13 cellular contexts compared by ENCODE assay signal in the genomic region with DNA sequence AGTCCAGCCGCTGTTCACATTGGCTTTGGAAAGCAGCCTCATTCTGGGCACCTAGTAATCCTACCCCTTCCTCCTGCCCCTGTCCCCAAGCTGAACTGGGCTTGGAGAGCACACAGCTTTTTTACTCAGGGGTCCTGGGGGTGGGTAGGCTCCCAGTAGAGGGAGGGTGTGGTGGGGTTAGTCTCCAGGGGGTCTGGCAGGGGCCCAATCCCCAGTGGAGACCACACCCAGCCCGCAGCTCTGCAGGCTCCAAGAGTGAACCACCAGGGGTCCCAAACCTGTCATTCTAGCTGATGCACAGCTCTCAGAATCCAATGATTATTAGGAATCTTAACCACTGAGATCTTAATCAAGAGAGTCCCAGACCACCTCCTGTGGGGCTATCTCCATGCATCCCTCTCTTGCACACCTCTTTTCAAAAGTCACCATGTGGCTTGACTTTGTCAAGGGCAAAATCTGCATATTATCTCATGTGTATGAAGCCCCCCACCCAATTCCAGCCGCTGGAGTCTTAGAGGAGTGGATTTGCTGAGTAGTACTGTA. TPM values are rescaled to one million over a fixed set of nuclear protein-coding genes. Genes with fewer than 3 reads are reported as not detected.
A peak's percentile ranks its signal among the peaks of the same experiment; 100 is the strongest.
DNase-seq lines count a peak whose midpoint lies in the region; ATAC-seq, FAIRE-seq and TF ChIP-seq lines count a peak whose summit lies in the region.
"Had no signal": no experiment of that assay in that cellular context is flagged by ENCODE, and none has a peak within 500 bp of the region (broad histone marks: within the 10 kb centered on the region; RNA-seq: fewer than 3 reads in every experiment).

No MANE protein-coding gene starts in this region.

- 43% methylated on average over 3 of the region's 3 CpGs; no CpG with 5 or more reads in 1 of the 2 experiments for WGBS in H1 (ENCODE audit: extremely low coverage in 1 of 2, insufficient coverage in 1 of 2, insufficient read length in 1 of 2, insufficient replicate concordance in 2 of 2, low coverage in 1 of 2, low lambda C conversion rate in 2 of 2, missing lambda C conversion rate in 1 of 2), 2 experiments

- no peak overlapping the region for H3K14ac ChIP-seq in H1 (ENCODE audit: insufficient read length)

- H3K27me3 ChIP-seq in H1 (replicated peaks in 1 of 4; ENCODE audit: control insufficient read depth in 3 of 4, extremely low read depth in 1 of 4, insufficient read depth in 3 of 4, low read length in 3 of 4) (peaks cover 97 to 100% (median 99%) of the 10 kb centered on the region in 4 experiments), uterus (no peaks in the 10 kb centered on the region)

- H3K36me3 Mint-ChIP-seq in activated naive CD4-positive, alpha-beta T cell treated with anti-CD3 and anti-CD28 coated beads, Interleukin-2, amount 10 ng/mL, durations not matched to agents 7 days and 5 days: peaks cover 9% of the 10 kb centered on the region
- H3K36me3 Mint-ChIP-seq in activated naive CD4-positive, alpha-beta T cell treated with anti-CD3 and anti-CD28 coated beads, Interleukin-2, amount 50 U/mL, for 72 hours: peaks cover 0 to 13% of the 10 kb centered on the region in 2 donors
- H3K36me3 Mint-ChIP-seq in neural crest cell (ENCODE audit: low read depth): peaks cover 8% of the 10 kb centered on the region
- H3K36me3 Mint-ChIP-seq in activated CD8-positive, alpha-beta T cell treated with anti-CD3 and anti-CD28 coated beads, Interleukin-2, amount 10 ng/mL, durations not matched to agents 7 days and 5 days (ENCODE audit: low read depth): peaks cover 4% of the 10 kb centered on the region

- no peak overlapping the region for H2AFZ ChIP-seq in H1 (ENCODE audit: low read length)

- H3K4ac ChIP-seq in H1 (replicated peaks; ENCODE audit: insufficient read length, low read depth, low read length): no peak overlapping the region

- no peaks in the 10 kb centered on the region for H3K23me2 ChIP-seq in H1 (ENCODE audit: low read depth, low read length)

- no peak overlapping the region for H3K4me3 ChIP-seq in H1 (ENCODE audit: extremely low read depth in 1 of 4, insufficient read depth in 2 of 4, low read depth in 3 of 4, low read length in 4 of 4)
- H3K4me3 ChIP-seq in uterus: peak overlapping the region; percentile 56 to 79
- H3K4me3 ChIP-seq: A549 had no signal

- H3K4me3 Mint-ChIP-seq in activated naive CD4-positive, alpha-beta T cell treated with anti-CD3 and anti-CD28 coated beads, Interleukin-2, amount 10 ng/mL, durations not matched to agents 7 days and 5 days: no peak overlapping the region
- peak overlapping the region; percentile 0 for H3K4me3 Mint-ChIP-seq in neural crest cell
- no peak overlapping the region for H3K4me3 Mint-ChIP-seq in activated CD8-positive, alpha-beta T cell treated with anti-CD3 and anti-CD28 coated beads, Interleukin-2, amount 10 ng/mL, durations not matched to agents 7 days and 5 days

- DNase-seq in activated naive CD4-positive, alpha-beta T cell treated with anti-CD3 and anti-CD28 coated beads, Interleukin-2, amount 10 ng/mL, durations not matched to agents 7 days and 5 days: peak; percentile 12
- no peak for DNase-seq in activated naive CD4-positive, alpha-beta T cell treated with anti-CD3 and anti-CD28 coated beads, Interleukin-2, amount 50 U/mL, for 72 hours (ENCODE audit: low spot score in 2 of 2)
- DNase-seq in H1 (ENCODE audit: low read depth in 1 of 2, low spot score in 2 of 2): peak in 1 of 2 experiments; percentile 35
- no peak for DNase-seq in neural crest cell (ENCODE audit: low read depth, low spot score)
- peak; percentile 26 to 35 for DNase-seq in uterus
- no peak for DNase-seq in activated CD8-positive, alpha-beta T cell treated with anti-CD3 and anti-CD28 coated beads, Interleukin-2, amount 10 ng/mL, durations not matched to agents 7 days and 5 days
- DNase-seq in NOMO-1 treated with dmso at 0.1 percent for 144 hours (lab: John Stamatoyannopoulos, UW; ENCODE audit: unreplicated experiment): no peak
- DNase-seq: foreskin melanocyte; NCI-H2029 treated with DMSO at 0.1 percent for 48 hours; stimulated activated CD4-positive, alpha-beta T cell treated with anti-CD3 and anti-CD28 coated beads, Interleukin-12 subunit alpha, Interleukin-12 subunit beta, amount 100 ng/mL, for 4 hours had no signal

- no peaks in the 10 kb centered on the region for H3K9me3 Mint-ChIP-seq in activated naive CD4-positive, alpha-beta T cell treated with anti-CD3 and anti-CD28 coated beads, Interleukin-2, amount 10 ng/mL, durations not matched to agents 7 days and 5 days
- H3K9me3 Mint-ChIP-seq in activated naive CD4-positive, alpha-beta T cell treated with anti-CD3 and anti-CD28 coated beads, Interleukin-2, amount 50 U/mL, for 72 hours: no peaks in the 10 kb centered on the region
- no peaks in the 10 kb centered on the region for H3K9me3 Mint-ChIP-seq in neural crest cell
- no peaks in the 10 kb centered on the region for H3K9me3 Mint-ChIP-seq in activated CD8-positive, alpha-beta T cell treated with anti-CD3 and anti-CD28 coated beads, Interleukin-2, amount 10 ng/mL, durations not matched to agents 7 days and 5 days (ENCODE audit: insufficient read depth)

- H2BK5ac ChIP-seq in H1 (ENCODE audit: low read depth, low read length): no peak overlapping the region

- no peak overlapping the region for H4K5ac ChIP-seq in H1 (ENCODE audit: insufficient read length, low read depth, low read length)

- no peak overlapping the region for H3K23ac ChIP-seq in H1 (ENCODE audit: insufficient read length)

- peaks cover 0 to 5% (median 0%) of the 10 kb centered on the region in 4 experiments; a peak in 1 of 8 replicates for H3K36me3 ChIP-seq in H1 (ENCODE audit: control insufficient read depth in 2 of 4, insufficient read depth in 4 of 4, low read length in 3 of 4)
- no peaks in the 10 kb centered on the region for H3K36me3 ChIP-seq in uterus

- no peaks in the 10 kb centered on the region for H3K79me1 ChIP-seq in H1 (ENCODE audit: low read depth, low read length)

- H3K27ac ChIP-seq in H1 (ENCODE audit: low read depth, low read length): no peak overlapping the region
- peak overlapping the region; percentile 94 to 96 for H3K27ac ChIP-seq in uterus
- H3K27ac ChIP-seq: A549 had no signal

- H3K4me1 ChIP-seq in H1 (replicated peaks in 1 of 4; ENCODE audit: control insufficient read depth in 3 of 4, insufficient read depth in 4 of 4, low read length in 3 of 4) (peaks cover 0 to 12% (median 6%) of the 10 kb centered on the region in 4 experiments; a peak in 6 of 7 replicates), uterus (no peaks in the 10 kb centered on the region)

- TF ChIP-seq POLR2A in H1 (IDR thresholded peaks at IDR 0.05; ENCODE audit: control extremely low read depth in 1 of 2, low read depth in 2 of 2, low read length in 2 of 2) (no peak), uterus (IDR thresholded peaks at IDR 0.05) (no peak)

- H4K91ac ChIP-seq in H1 (replicated peaks; ENCODE audit: insufficient read length, low read length): no peak overlapping the region

- no peak for TF ChIP-seq EP300 in H1 (IDR thresholded peaks at IDR 0.05; ENCODE audit: borderline replicate concordance in 1 of 2, low read depth in 2 of 2, low read length in 2 of 2)

- no peak for ATAC-seq in activated naive CD4-positive, alpha-beta T cell treated with anti-CD3 and anti-CD28 coated beads, Interleukin-2, amount 50 U/mL, for 72 hours
- no peak for ATAC-seq in activated CD8-positive, alpha-beta T cell treated with anti-CD3 and anti-CD28 coated beads, Interleukin-2, amount 10 ng/mL, durations not matched to agents 7 days and 5 days
- ATAC-seq in GM21529 (IDR thresholded peaks at IDR 0.05; ENCODE audit: unreplicated experiment): no peak
- ATAC-seq: A549 had no signal

- POLR2A ChIA-PET in H1 (lab: Charles Lee; ENCODE audit: partially characterized antibody): no interaction called here
- POLR2A ChIA-PET in activated CD8-positive, alpha-beta T cell treated with anti-CD3 and anti-CD28 coated beads, Interleukin-2, amount 10 ng/mL, durations not matched to agents 7 days and 5 days (lab: Charles Lee): no interaction called here

- CTCF ChIA-PET in activated naive CD4-positive, alpha-beta T cell treated with anti-CD3 and anti-CD28 coated beads, Interleukin-2, amount 10 ng/mL, durations not matched to agents 7 days and 5 days (lab: Charles Lee): interaction anchor here (1.2 to 3.0 kb wide), 3 partner anchors 14 to 22 kb away, joined by 3 to 11 read pairs (median 4); no protein-coding TSS in a partner anchor
- CTCF ChIA-PET in H1 (lab: Charles Lee; ENCODE audit: partially characterized antibody): interaction anchor here (0.7 to 2.6 kb wide), 10 partner anchors 9 to 922 kb away, joined by 3 to 10 read pairs (median 3); a partner anchor contains a TSS
- CTCF ChIA-PET in activated CD8-positive, alpha-beta T cell treated with anti-CD3 and anti-CD28 coated beads, Interleukin-2, amount 10 ng/mL, durations not matched to agents 7 days and 5 days (lab: Charles Lee): interaction anchor here (1.6 to 6.1 kb wide), 2 partner anchors 13 to 500 kb away, joined by 4 to 37 read pairs; no protein-coding TSS in a partner anchor

- H4K8ac ChIP-seq in H1 (ENCODE audit: extremely low read depth, insufficient read depth, low read length): no peak overlapping the region

- H2AK5ac ChIP-seq in H1 (ENCODE audit: low read depth, low read length): no peak overlapping the region

- no peak overlapping the region for H3K56ac ChIP-seq in H1 (replicated peaks; ENCODE audit: insufficient read length, low read depth, low read length)

- no peak overlapping the region for H3K9ac ChIP-seq in H1 (replicated peaks in 1 of 4; ENCODE audit: extremely low read depth in 1 of 4, low read depth in 3 of 4, low read length in 3 of 4)

- H3K9me3 ChIP-seq in H1 (ENCODE audit: insufficient read depth in 2 of 2, low read depth in 1 of 2, low read length in 1 of 2) (no peaks in the 10 kb centered on the region), uterus (no peaks in the 10 kb centered on the region)
- H3K9me3 ChIP-seq: A549 had no signal

- H2BK12ac ChIP-seq in H1 (ENCODE audit: low read depth, low read length): no peak overlapping the region

- no peak overlapping the region for H3K27ac Mint-ChIP-seq in activated naive CD4-positive, alpha-beta T cell treated with anti-CD3 and anti-CD28 coated beads, Interleukin-2, amount 10 ng/mL, durations not matched to agents 7 days and 5 days
- H3K27ac Mint-ChIP-seq in activated naive CD4-positive, alpha-beta T cell treated with anti-CD3 and anti-CD28 coated beads, Interleukin-2, amount 50 U/mL, for 72 hours: no peak overlapping the region
- H3K27ac Mint-ChIP-seq in neural crest cell (ENCODE audit: unreplicated experiment): no peak overlapping the region
- no peak overlapping the region for H3K27ac Mint-ChIP-seq in activated CD8-positive, alpha-beta T cell treated with anti-CD3 and anti-CD28 coated beads, Interleukin-2, amount 10 ng/mL, durations not matched to agents 7 days and 5 days

- TF ChIP-seq RAD21 in H1 (IDR thresholded peaks at IDR 0.05 in 1 of 2, conservative IDR thresholded peaks at IDR 0.05 in 1 of 2; ENCODE audit: low read depth in 2 of 2, low read length in 2 of 2): no peak

- H2BK20ac ChIP-seq in H1 (ENCODE audit: low read length): no peak overlapping the region

- H2BK15ac ChIP-seq in H1 (ENCODE audit: low read length): no peak overlapping the region

- H3K4me2 ChIP-seq in H1 (ENCODE audit: insufficient read depth in 1 of 2, low read depth in 2 of 2, low read length in 2 of 2): no peak overlapping the region
- H3K4me2 ChIP-seq: A549 had no signal

- intact Hi-C loops in uterus (cut with DNase I; ENCODE audit: low total_unique reads): loop anchor here (5.0 kb wide), 1 partner anchor 1325 kb away; no protein-coding TSS in a partner anchor

- no peaks in the 10 kb centered on the region for H3K79me2 ChIP-seq in H1 (ENCODE audit: control insufficient read depth in 1 of 2, insufficient read depth in 2 of 2, low read length in 2 of 2)

- no peak overlapping the region for H3K18ac ChIP-seq in H1 (ENCODE audit: extremely low read depth, low read length)

- peaks cover 99% of the 10 kb centered on the region for H3K27me3 Mint-ChIP-seq in activated naive CD4-positive, alpha-beta T cell treated with anti-CD3 and anti-CD28 coated beads, Interleukin-2, amount 10 ng/mL, durations not matched to agents 7 days and 5 days
- H3K27me3 Mint-ChIP-seq in neural crest cell (ENCODE audit: low read depth): peaks cover 100% of the 10 kb centered on the region
- H3K27me3 Mint-ChIP-seq in activated CD8-positive, alpha-beta T cell treated with anti-CD3 and anti-CD28 coated beads, Interleukin-2, amount 10 ng/mL, durations not matched to agents 7 days and 5 days (ENCODE audit: low read depth): peaks cover 75% of the 10 kb centered on the region

- no peak overlapping the region for H2BK120ac ChIP-seq in H1 (replicated peaks; ENCODE audit: low read depth, low read length)

- peaks cover 29% of the 10 kb centered on the region for H3K4me1 Mint-ChIP-seq in activated naive CD4-positive, alpha-beta T cell treated with anti-CD3 and anti-CD28 coated beads, Interleukin-2, amount 10 ng/mL, durations not matched to agents 7 days and 5 days
- H3K4me1 Mint-ChIP-seq in neural crest cell: peaks cover 5% of the 10 kb centered on the region
- peaks cover 32% of the 10 kb centered on the region for H3K4me1 Mint-ChIP-seq in activated CD8-positive, alpha-beta T cell treated with anti-CD3 and anti-CD28 coated beads, Interleukin-2, amount 10 ng/mL, durations not matched to agents 7 days and 5 days (ENCODE audit: low read depth)

- no peak for TF ChIP-seq CTCF in H1 (IDR thresholded peaks at IDR 0.05; ENCODE audit: control extremely low read depth in 1 of 3, insufficient read depth in 1 of 3, low read depth in 1 of 3, low read length in 3 of 3)
- TF ChIP-seq CTCF in neural crest cell (conservative IDR thresholded peaks at IDR 0.05): no peak
- no peak for TF ChIP-seq CTCF in uterus (IDR thresholded peaks at IDR 0.05)

- no peak for FAIRE-seq in H1 (lab: Jason Lieb, UNC)
- FAIRE-seq: A549 had no signal

- H4K20me1 ChIP-seq in H1 (replicated peaks in 1 of 2; ENCODE audit: control insufficient read depth in 1 of 2, insufficient read depth in 2 of 2, low read length in 2 of 2): peaks cover 35 to 43% of the 10 kb centered on the region in 2 experiments

RNA-seq across cellular contexts. Expression of a gene that starts 2.7 kb away (rescaled TPM):
- total RNA-seq in activated naive CD4-positive, alpha-beta T cell treated with anti-CD3 and anti-CD28 coated beads, Interleukin-2, amount 50 U/mL, for 72 hours: not detected
- total RNA-seq in H1 (2021; fragmentation: NEBNext Ultra II Directional; extraction: Animal tissue kit (Norgen Biotek cat#: 25700)): not detected in 2 replicates
- polyA plus RNA-seq in H1 (2011; rRNA removed): not detected in 2 replicates
- polyA plus RNA-seq in H1 (2011; cell fraction: cytosol; rRNA removed): not detected
- polyA plus RNA-seq in H1 (2011; cell fraction: nucleus; rRNA removed): not detected
- polyA plus RNA-seq in H1 (2012, experiment 1 of 2): not detected in 4 replicates
- polyA plus RNA-seq in H1 (2012, experiment 2 of 2): not detected
- not detected for polyA plus RNA-seq in H1 (2013, experiment 1 of 2)
- polyA plus RNA-seq in H1 (2013, experiment 2 of 2): not detected
- not detected in 2 replicates for polyA minus RNA-seq in H1 (2011; rRNA and poly(A)+ RNA removed)
- polyA minus RNA-seq in H1 (2011; cell fraction: cytosol; rRNA and poly(A)+ RNA removed): not detected
- polyA minus RNA-seq in H1 (2011; cell fraction: nucleus; rRNA and poly(A)+ RNA removed): not detected
- total RNA-seq in neural crest cell (not detected in 2 replicates), uterus (10 to 100 TPM; 32.4 to 82.0 (median 57.8) TPM)
- not detected for total RNA-seq in activated CD8-positive, alpha-beta T cell treated with anti-CD3 and anti-CD28 coated beads, Interleukin-2, amount 10 ng/mL, durations not matched to agents 7 days and 5 days
- polyA plus RNA-seq: neural cell had no signal

RNA-seq across cellular contexts. Expression of a gene that starts 8.2 kb away (rescaled TPM):
- total RNA-seq in activated naive CD4-positive, alpha-beta T cell treated with anti-CD3 and anti-CD28 coated beads, Interleukin-2, amount 50 U/mL, for 72 hours: not detected
- total RNA-seq in H1 (2021; fragmentation: NEBNext Ultra II Directional; extraction: Animal tissue kit (Norgen Biotek cat#: 25700)): not detected in 2 replicates
- not detected in 2 replicates for polyA plus RNA-seq in H1 (2011; rRNA removed)
- polyA plus RNA-seq in H1 (2011; cell fraction: cytosol; rRNA removed): not detected
- polyA plus RNA-seq in H1 (2011; cell fraction: nucleus; rRNA removed): not detected
- polyA plus RNA-seq in H1 (2012, experiment 1 of 2): not detected in 4 replicates
- polyA plus RNA-seq in H1 (2012, experiment 2 of 2): not detected
- polyA plus RNA-seq in H1 (2013, experiment 1 of 2): not detected
- polyA plus RNA-seq in H1 (2013, experiment 2 of 2): not detected
- polyA minus RNA-seq in H1 (2011; rRNA and poly(A)+ RNA removed): not detected in 2 replicates
- not detected for polyA minus RNA-seq in H1 (2011; cell fraction: cytosol; rRNA and poly(A)+ RNA removed)
- polyA minus RNA-seq in H1 (2011; cell fraction: nucleus; rRNA and poly(A)+ RNA removed): not detected
- 0.35 TPM in 1 of 2 replicates, not detected in the other for total RNA-seq in neural crest cell
- 100 to 1,000 TPM in 1 of 4 donors, 10 to 100 TPM in 3; 50.0 to 114 (median 69.0) TPM for total RNA-seq in uterus
- total RNA-seq in activated CD8-positive, alpha-beta T cell treated with anti-CD3 and anti-CD28 coated beads, Interleukin-2, amount 10 ng/mL, durations not matched to agents 7 days and 5 days: not detected
- polyA plus RNA-seq: neural cell had no signal

RNA-seq across cellular contexts. Expression of a gene that starts 17.0 kb away (rescaled TPM):
- not detected for total RNA-seq in activated naive CD4-positive, alpha-beta T cell treated with anti-CD3 and anti-CD28 coated beads, Interleukin-2, amount 50 U/mL, for 72 hours
- not detected in 2 replicates for total RNA-seq in H1 (2021; fragmentation: NEBNext Ultra II Directional; extraction: Animal tissue kit (Norgen Biotek cat#: 25700))
- not detected in 2 replicates for polyA plus RNA-seq in H1 (2011; rRNA removed)
- polyA plus RNA-seq in H1 (2011; cell fraction: cytosol; rRNA removed): not detected
- polyA plus RNA-seq in H1 (2011; cell fraction: nucleus; rRNA removed): not detected
- polyA plus RNA-seq in H1 (2012, experiment 1 of 2): not detected in 4 replicates
- not detected for polyA plus RNA-seq in H1 (2012, experiment 2 of 2)
- polyA plus RNA-seq in H1 (2013, experiment 1 of 2): not detected
- not detected for polyA plus RNA-seq in H1 (2013, experiment 2 of 2)
- polyA minus RNA-seq in H1 (2011; rRNA and poly(A)+ RNA removed): not detected in 2 replicates
- polyA minus RNA-seq in H1 (2011; cell fraction: cytosol; rRNA and poly(A)+ RNA removed): not detected
- not detected for polyA minus RNA-seq in H1 (2011; cell fraction: nucleus; rRNA and poly(A)+ RNA removed)
- total RNA-seq in neural crest cell: 9.0 and 10.0 TPM in 2 replicates
- total RNA-seq in uterus: 10 to 100 TPM in 3 of 4 donors, 1 to 10 TPM in 1; 2.3 to 26.4 (median 22.4) TPM
- total RNA-seq in activated CD8-positive, alpha-beta T cell treated with anti-CD3 and anti-CD28 coated beads, Interleukin-2, amount 10 ng/mL, durations not matched to agents 7 days and 5 days: not detected
- polyA plus RNA-seq: neural cell had no signal

RNA-seq across cellular contexts. Expression of a gene that starts 17.5 kb away (rescaled TPM):
- not detected for total RNA-seq in activated naive CD4-positive, alpha-beta T cell treated with anti-CD3 and anti-CD28 coated beads, Interleukin-2, amount 50 U/mL, for 72 hours
- total RNA-seq in H1 (2021; fragmentation: NEBNext Ultra II Directional; extraction: Animal tissue kit (Norgen Biotek cat#: 25700)): not detected in 2 replicates
- not detected in 2 replicates for polyA plus RNA-seq in H1 (2011; rRNA removed)
- polyA plus RNA-seq in H1 (2011; cell fraction: cytosol; rRNA removed): not detected
- polyA plus RNA-seq in H1 (2011; cell fraction: nucleus; rRNA removed): not detected
- 0.07 TPM in 1 of 4 replicates, not detected in the others for polyA plus RNA-seq in H1 (2012, experiment 1 of 2)
- polyA plus RNA-seq in H1 (2012, experiment 2 of 2): not detected
- not detected for polyA plus RNA-seq in H1 (2013, experiment 1 of 2)
- polyA plus RNA-seq in H1 (2013, experiment 2 of 2): not detected
- polyA minus RNA-seq in H1 (2011; rRNA and poly(A)+ RNA removed): not detected in 2 replicates
- polyA minus RNA-seq in H1 (2011; cell fraction: cytosol; rRNA and poly(A)+ RNA removed): not detected
- not detected for polyA minus RNA-seq in H1 (2011; cell fraction: nucleus; rRNA and poly(A)+ RNA removed)
- not detected in 2 replicates for total RNA-seq in neural crest cell
- total RNA-seq in uterus: 10 to 100 TPM in 1 of 4 donors, 1 to 10 TPM in 1, under 1 TPM in 2; 0.40 to 27.5 (median 1.1) TPM
- total RNA-seq in activated CD8-positive, alpha-beta T cell treated with anti-CD3 and anti-CD28 coated beads, Interleukin-2, amount 10 ng/mL, durations not matched to agents 7 days and 5 days: not detected
- polyA plus RNA-seq: neural cell had no signal

RNA-seq across cellular contexts. Expression of a gene that starts 25.9 kb away (rescaled TPM):
- not detected for total RNA-seq in activated naive CD4-positive, alpha-beta T cell treated with anti-CD3 and anti-CD28 coated beads, Interleukin-2, amount 50 U/mL, for 72 hours
- not detected in 2 replicates for total RNA-seq in H1 (2021; fragmentation: NEBNext Ultra II Directional; extraction: Animal tissue kit (Norgen Biotek cat#: 25700))
- 0.03 TPM in 1 of 2 replicates, not detected in the other for polyA plus RNA-seq in H1 (2011; rRNA removed)
- not detected for polyA plus RNA-seq in H1 (2011; cell fraction: cytosol; rRNA removed)
- polyA plus RNA-seq in H1 (2011; cell fraction: nucleus; rRNA removed): not detected
- polyA plus RNA-seq in H1 (2012, experiment 1 of 2): not detected in 4 replicates
- not detected for polyA plus RNA-seq in H1 (2012, experiment 2 of 2)
- 0.02 TPM for polyA plus RNA-seq in H1 (2013, experiment 1 of 2)
- 0.02 TPM for polyA plus RNA-seq in H1 (2013, experiment 2 of 2)
- not detected in 2 replicates for polyA minus RNA-seq in H1 (2011; rRNA and poly(A)+ RNA removed)
- not detected for polyA minus RNA-seq in H1 (2011; cell fraction: cytosol; rRNA and poly(A)+ RNA removed)
- not detected for polyA minus RNA-seq in H1 (2011; cell fraction: nucleus; rRNA and poly(A)+ RNA removed)
- total RNA-seq in neural crest cell: 7.1 and 8.8 TPM in 2 replicates
- 1 to 10 TPM in 3 of 4 donors, under 1 TPM in 1; 0.26 to 9.1 (median 5.2) TPM for total RNA-seq in uterus
- not detected for total RNA-seq in activated CD8-positive, alpha-beta T cell treated with anti-CD3 and anti-CD28 coated beads, Interleukin-2, amount 10 ng/mL, durations not matched to agents 7 days and 5 days
- polyA plus RNA-seq: neural cell had no signal

Comparison
In these comparisons a context has a peak if more than half of its experiments do, and no peak if none do; other contexts are left out.
1. DNase-seq: peak in activated naive CD4-positive, alpha-beta T cell treated with anti-CD3 and anti-CD28 coated beads, Interleukin-2, amount 10 ng/mL, durations not matched to agents 7 days and 5 days (single experiment) and uterus (2 of 2); none in activated naive CD4-positive, alpha-beta T cell treated with anti-CD3 and anti-CD28 coated beads, Interleukin-2, amount 50 U/mL, for 72 hours (0 of 2), neural crest cell (single experiment), activated CD8-positive, alpha-beta T cell treated with anti-CD3 and anti-CD28 coated beads, Interleukin-2, amount 10 ng/mL, durations not matched to agents 7 days and 5 days (single experiment) and NOMO-1 treated with dmso at 0.1 percent for 144 hours (single experiment).
2. H3K4me3 ChIP-seq: peak in uterus (2 of 2); none in H1 (0 of 4).
3. RNA of a gene that starts 2.7 kb away (total RNA-seq): 32.4 to 82.0 TPM in uterus; not detected in activated naive CD4-positive, alpha-beta T cell treated with anti-CD3 and anti-CD28 coated beads, Interleukin-2, amount 50 U/mL, for 72 hours, not detected in H1, not detected in neural crest cell and not detected in activated CD8-positive, alpha-beta T cell treated with anti-CD3 and anti-CD28 coated beads, Interleukin-2, amount 10 ng/mL, durations not matched to agents 7 days and 5 days; every median in the first group is over 10 times any median in the second.
4. RNA of a gene that starts 8.2 kb away (total RNA-seq): 50.0 to 114 TPM in uterus; 0.35 TPM in neural crest cell, not detected in activated naive CD4-positive, alpha-beta T cell treated with anti-CD3 and anti-CD28 coated beads, Interleukin-2, amount 50 U/mL, for 72 hours, not detected in H1 and not detected in activated CD8-positive, alpha-beta T cell treated with anti-CD3 and anti-CD28 coated beads, Interleukin-2, amount 10 ng/mL, durations not matched to agents 7 days and 5 days; every median in the first group is over 10 times any median in the second.